ENCODE assay signal across 14 cellular contexts in genomic region chr9:87107072-87107471, GRCh38.
DNase-seq lines count a peak whose midpoint lies in the region; ATAC-seq, FAIRE-seq and TF ChIP-seq lines count a peak whose summit lies in the region.
"Had no signal": no experiment of that assay in that cellular context is flagged by ENCODE, and none has a peak within 500 bp of the region (broad histone marks: within the 10 kb centered on the region; RNA-seq: fewer than 3 reads in every experiment).

No MANE protein-coding gene starts in this region.

- peak; percentile 72 for TF ChIP-seq CTCF in endodermal cell (conservative IDR thresholded peaks at IDR 0.05)
- TF ChIP-seq CTCF in endothelial cell (IDR thresholded peaks at IDR 0.05; ENCODE audit: unreplicated experiment): no peak

- H3K36me3 ChIP-seq in MG63 (no peaks in the 10 kb centered on the region), endodermal cell (ENCODE audit: control insufficient read depth, insufficient read depth, low read length) (no peaks in the 10 kb centered on the region)
- H3K36me3 ChIP-seq: upper lobe of right lung had no signal

- no peaks in the 10 kb centered on the region for H3K4me1 ChIP-seq in endodermal cell (ENCODE audit: control insufficient read depth, insufficient read depth, low read length)
- H3K4me1 ChIP-seq: upper lobe of right lung had no signal

- DNase-seq in ELR (ENCODE audit: low read depth) (peak; percentile 17), MG63 (peak; percentile 20), endodermal cell (peak; percentile 73), midbrain (lab: John Stamatoyannopoulos, UW) (peak; percentile 30), endothelial cell (ENCODE audit: low spot score) (no peak), SW 1271 (lab: John Stamatoyannopoulos, UW) (no peak), GM12891 (ENCODE audit: insufficient read length, low spot score) (no peak)
- DNase-seq in activated T-cell treated with anti-CD3 and anti-CD28 coated beads, Interleukin-2, amount 50 U/mL, for 72 hours: no peak
- DNase-seq: activated CD4-positive, alpha-beta T cell treated with anti-CD3 and anti-CD28 coated beads for 48 hours; activated gamma-delta T cell treated with Interleukin-2 at 50 U/mL for 16 hours; cortex of kidney; NCI-H2171; SHP77; upper lobe of right lung had no signal

- no peak overlapping the region for H3K27ac ChIP-seq in endodermal cell (ENCODE audit: low read depth, low read length)
- H3K27ac ChIP-seq: upper lobe of right lung had no signal

- H3K27ac Mint-ChIP-seq in endodermal cell: no peak overlapping the region
- no peak overlapping the region for H3K27ac Mint-ChIP-seq in endothelial cell (ENCODE audit: unreplicated experiment)
- H3K27ac Mint-ChIP-seq in activated T-cell treated with anti-CD3 and anti-CD28 coated beads, Interleukin-2, amount 50 U/mL, for 72 hours: no peak overlapping the region

- H3K9me3 Mint-ChIP-seq in endodermal cell (peaks cover 11% of the 10 kb centered on the region), endothelial cell (ENCODE audit: unreplicated experiment) (no peaks in the 10 kb centered on the region)
- H3K9me3 Mint-ChIP-seq in activated T-cell treated with anti-CD3 and anti-CD28 coated beads, Interleukin-2, amount 50 U/mL, for 72 hours: peaks cover 2 to 5% of the 10 kb centered on the region in 2 donors

- H3K4me3 Mint-ChIP-seq in endodermal cell (no peak overlapping the region), endothelial cell (ENCODE audit: unreplicated experiment) (no peak overlapping the region)
- H3K4me3 Mint-ChIP-seq in activated T-cell treated with anti-CD3 and anti-CD28 coated beads, Interleukin-2, amount 50 U/mL, for 72 hours: no peak overlapping the region

- no peaks in the 10 kb centered on the region for H3K27me3 Mint-ChIP-seq in endodermal cell (ENCODE audit: insufficient read depth)
- H3K27me3 Mint-ChIP-seq in endothelial cell (ENCODE audit: unreplicated experiment): no peaks in the 10 kb centered on the region
- H3K27me3 Mint-ChIP-seq in activated T-cell treated with anti-CD3 and anti-CD28 coated beads, Interleukin-2, amount 50 U/mL, for 72 hours (ENCODE audit: low read depth): peaks cover 8% of the 10 kb centered on the region

- TF ChIP-seq POLR2A in GM12891 (IDR thresholded peaks at IDR 0.05; ENCODE audit: low read depth, low read length): no peak

- H3K4me1 Mint-ChIP-seq in endodermal cell: no peaks in the 10 kb centered on the region
- H3K4me1 Mint-ChIP-seq in endothelial cell (ENCODE audit: unreplicated experiment): no peaks in the 10 kb centered on the region
- no peaks in the 10 kb centered on the region for H3K4me1 Mint-ChIP-seq in activated T-cell treated with anti-CD3 and anti-CD28 coated beads, Interleukin-2, amount 50 U/mL, for 72 hours (ENCODE audit: low read depth)

- WGBS in endodermal cell (ENCODE audit: insufficient coverage in 1 of 2, insufficient read length in 1 of 2), 2 experiments: 88% methylated on average over 1 of the region's 1 CpG; no CpG with 5 or more reads in 1 of the 2 experiments

- no peaks in the 10 kb centered on the region for H3K36me3 Mint-ChIP-seq in endodermal cell (ENCODE audit: low read depth)
- no peaks in the 10 kb centered on the region for H3K36me3 Mint-ChIP-seq in endothelial cell (ENCODE audit: low read depth, unreplicated experiment)
- no peaks in the 10 kb centered on the region for H3K36me3 Mint-ChIP-seq in activated T-cell treated with anti-CD3 and anti-CD28 coated beads, Interleukin-2, amount 50 U/mL, for 72 hours (ENCODE audit: insufficient read depth in 2 of 2)

- no peaks in the 10 kb centered on the region for H3K27me3 ChIP-seq in MG63
- no peaks in the 10 kb centered on the region for H3K27me3 ChIP-seq in endodermal cell (ENCODE audit: control insufficient read depth, insufficient read depth, low read length, poor library complexity, severe bottlenecking)
- H3K27me3 ChIP-seq: upper lobe of right lung had no signal

- H3K4me3 ChIP-seq in MG63 (no peak overlapping the region), endodermal cell (ENCODE audit: low read length) (no peak overlapping the region)
- H3K4me3 ChIP-seq: upper lobe of right lung had no signal

- H3K9ac ChIP-seq in endodermal cell (ENCODE audit: extremely low read depth, low read length, poor library complexity, severe bottlenecking): no peak overlapping the region

- ATAC-seq in activated T-cell treated with anti-CD3 and anti-CD28 coated beads, Interleukin-2, amount 50 U/mL, for 72 hours (replicated peaks in 1 of 2): no peak
- ATAC-seq: upper lobe of right lung had no signal

- FAIRE-seq in GM12891 (lab: Jason Lieb, UNC): no peak

- H3K9me3 ChIP-seq in MG63 (no peaks in the 10 kb centered on the region; the same call in 1 of the 2 replicates), endodermal cell (ENCODE audit: control insufficient read depth, low read length) (peaks cover 13% of the 10 kb centered on the region)
- H3K9me3 ChIP-seq: upper lobe of right lung had no signal

TF ChIP-seq in GM12891, 5 proteins besides CTCF, POLR2A, EP300 and RAD21:
- no peak for TF ChIP-seq TAF1 (IDR thresholded peaks at IDR 0.05; ENCODE audit: low read depth, low read length)
- TF ChIP-seq PAX5 (IDR thresholded peaks at IDR 0.05; ENCODE audit: insufficient read depth, low read length, severe bottlenecking): no peak
- TF ChIP-seq POLR2AphosphoS5 (IDR thresholded peaks at IDR 0.05; ENCODE audit: low read depth, low read length): no peak
- no peak for TF ChIP-seq POU2F2 (IDR thresholded peaks at IDR 0.05; ENCODE audit: low read depth, low read length)
- no peak for TF ChIP-seq SPI1 (IDR thresholded peaks at IDR 0.05; ENCODE audit: low read depth, low read length)
TF ChIP-seq in GM12891: peak in this region for 0.

Comparison
In these comparisons a context has a peak if more than half of its experiments do, and no peak if none do; other contexts are left out.
1. DNase-seq: peak in ELR (single experiment), MG63 (single experiment), endodermal cell (single experiment) and midbrain (single experiment); none in endothelial cell (single experiment), activated T-cell treated with anti-CD3 and anti-CD28 coated beads, Interleukin-2, amount 50 U/mL, for 72 hours (0 of 2), SW 1271 (0 of 2) and GM12891 (single experiment).